ENCODE assay signal across 16 cellular contexts in genomic region chr19:11457831-11458230, GRCh38. TPM values are rescaled to one million over a fixed set of nuclear protein-coding genes. Genes with fewer than 3 reads are reported as not detected.
DNase-seq lines count a peak whose midpoint lies in the region.
"Had no signal": no experiment of that assay in that cellular context is flagged by ENCODE, and none has a peak within 500 bp of the region (broad histone marks: within the 10 kb centered on the region; RNA-seq: fewer than 3 reads in every experiment).

No MANE protein-coding gene starts in this region.

- DNase-seq in D341Med (ENCODE audit: low spot score): peak; percentile 33
- DNase-seq in activated T-helper 2 cell treated with anti-CD3 and anti-CD28 coated beads, Interferon-gamma antibody, Interleukin-2, Interleukin-4, amounts not matched to agents 10 μg/mL and 5 μg/mL and 100 μg/mL, durations not matched to agents 14 hours and 24 hours and 36 hours (ENCODE audit: low spot score): no peak
- no peak for DNase-seq in Ammon's horn (ENCODE audit: low spot score)
- DNase-seq in amniotic stem cell (lab: John Stamatoyannopoulos, UW): no peak
- DNase-seq: Caco-2; CD8-positive, alpha-beta memory T cell; DMS53; GOT3; HCEC 1CT; HFFc6 had no signal

- H3K27me3 Mint-ChIP-seq in activated T-helper 2 cell treated with anti-CD3 and anti-CD28 coated beads, Interferon-gamma antibody, Interleukin-2, Interleukin-4, amounts not matched to agents 10 μg/mL and 5 μg/mL and 100 μg/mL, durations not matched to agents 14 hours and 24 hours and 36 hours (ENCODE audit: low read depth): no peaks in the 10 kb centered on the region

- H3K4me3 Mint-ChIP-seq in activated T-helper 2 cell treated with anti-CD3 and anti-CD28 coated beads, Interferon-gamma antibody, Interleukin-2, Interleukin-4, amounts not matched to agents 10 μg/mL and 5 μg/mL and 100 μg/mL, durations not matched to agents 14 hours and 24 hours and 36 hours (ENCODE audit: low read depth): no peak overlapping the region
- H3K4me3 Mint-ChIP-seq: CD8-positive, alpha-beta memory T cell; HFFc6 had no signal

- no peaks in the 10 kb centered on the region for H3K27me3 ChIP-seq in layer of hippocampus (ENCODE audit: control insufficient read depth, insufficient read depth, low read length)
- H3K27me3 ChIP-seq: BLaER1 had no signal

- no peaks in the 10 kb centered on the region for H3K9me3 Mint-ChIP-seq in activated T-helper 2 cell treated with anti-CD3 and anti-CD28 coated beads, Interferon-gamma antibody, Interleukin-2, Interleukin-4, amounts not matched to agents 10 μg/mL and 5 μg/mL and 100 μg/mL, durations not matched to agents 14 hours and 24 hours and 36 hours
- H3K9me3 Mint-ChIP-seq: CD8-positive, alpha-beta memory T cell; HFFc6 had no signal

- intact Hi-C loops in activated T-helper 2 cell treated with anti-CD3 and anti-CD28 coated beads, Interferon-gamma antibody, Interleukin-2, Interleukin-4, amounts not matched to agents 10 μg/mL and 5 μg/mL and 100 μg/mL, durations not matched to agents 14 hours and 24 hours and 36 hours (cut with micrococcal nuclease): no loop called here

- H3K27ac ChIP-seq in cingulate gyrus (ENCODE audit: low read depth, low read length) (peak overlapping the region; percentile 96), layer of hippocampus (ENCODE audit: low read depth, low read length) (peak overlapping the region; percentile 97), temporal lobe (ENCODE audit: low read depth, low read length) (peak overlapping the region; percentile 95)
- H3K27ac ChIP-seq: 22Rv1, BLaER1 had no signal

- H3K36me3 Mint-ChIP-seq in activated T-helper 2 cell treated with anti-CD3 and anti-CD28 coated beads, Interferon-gamma antibody, Interleukin-2, Interleukin-4, amounts not matched to agents 10 μg/mL and 5 μg/mL and 100 μg/mL, durations not matched to agents 14 hours and 24 hours and 36 hours (ENCODE audit: low read depth): no peaks in the 10 kb centered on the region
- H3K36me3 Mint-ChIP-seq: CD8-positive, alpha-beta memory T cell had no signal

- H3K27ac Mint-ChIP-seq in activated T-helper 2 cell treated with anti-CD3 and anti-CD28 coated beads, Interferon-gamma antibody, Interleukin-2, Interleukin-4, amounts not matched to agents 10 μg/mL and 5 μg/mL and 100 μg/mL, durations not matched to agents 14 hours and 24 hours and 36 hours: no peak overlapping the region
- H3K27ac Mint-ChIP-seq: CD8-positive, alpha-beta memory T cell; HFFc6 had no signal

- H3K4me1 Mint-ChIP-seq in activated T-helper 2 cell treated with anti-CD3 and anti-CD28 coated beads, Interferon-gamma antibody, Interleukin-2, Interleukin-4, amounts not matched to agents 10 μg/mL and 5 μg/mL and 100 μg/mL, durations not matched to agents 14 hours and 24 hours and 36 hours (ENCODE audit: low read depth): no peaks in the 10 kb centered on the region
- H3K4me1 Mint-ChIP-seq: CD8-positive, alpha-beta memory T cell had no signal

RNA-seq across cellular contexts. Expression of gene PRKCSH, which starts 22.4 kb away (rescaled TPM):
- total RNA-seq in temporal lobe: 47.5 TPM
- total RNA-seq in activated T-helper 2 cell treated with anti-CD3 and anti-CD28 coated beads, Interferon-gamma antibody, Interleukin-2, Interleukin-4, amounts not matched to agents 10 μg/mL and 5 μg/mL and 100 μg/mL, durations not matched to agents 14 hours and 24 hours and 36 hours: 282 and 298 TPM in 2 replicates

RNA-seq across cellular contexts. Expression of gene ODAD3, which starts 22.9 kb away (rescaled TPM):
- total RNA-seq in temporal lobe: 0.49 TPM
- total RNA-seq in activated T-helper 2 cell treated with anti-CD3 and anti-CD28 coated beads, Interferon-gamma antibody, Interleukin-2, Interleukin-4, amounts not matched to agents 10 μg/mL and 5 μg/mL and 100 μg/mL, durations not matched to agents 14 hours and 24 hours and 36 hours: 0.37 TPM in 1 of 2 replicates, not detected in the other
- total RNA-seq: Caco-2 had no signal

RNA-seq across cellular contexts. Expression of gene ELAVL3, which starts 23.0 kb away (rescaled TPM):
- 132 TPM for total RNA-seq in temporal lobe
- 0.84 TPM in 1 of 2 replicates, not detected in the other for total RNA-seq in activated T-helper 2 cell treated with anti-CD3 and anti-CD28 coated beads, Interferon-gamma antibody, Interleukin-2, Interleukin-4, amounts not matched to agents 10 μg/mL and 5 μg/mL and 100 μg/mL, durations not matched to agents 14 hours and 24 hours and 36 hours
- total RNA-seq: Caco-2; CD8-positive, alpha-beta memory T cell; HFFc6 had no signal

RNA-seq across cellular contexts. Expression of gene RGL3, which starts 38.7 kb away (rescaled TPM):
- total RNA-seq in temporal lobe: 0.25 TPM
- total RNA-seq in activated T-helper 2 cell treated with anti-CD3 and anti-CD28 coated beads, Interferon-gamma antibody, Interleukin-2, Interleukin-4, amounts not matched to agents 10 μg/mL and 5 μg/mL and 100 μg/mL, durations not matched to agents 14 hours and 24 hours and 36 hours: not detected in 2 replicates
- total RNA-seq: A673; CD8-positive, alpha-beta memory T cell had no signal

RNA-seq across cellular contexts. Expression of gene ZNF653, which starts 47.8 kb away (rescaled TPM):
- 9.3 TPM for total RNA-seq in temporal lobe
- total RNA-seq in activated T-helper 2 cell treated with anti-CD3 and anti-CD28 coated beads, Interferon-gamma antibody, Interleukin-2, Interleukin-4, amounts not matched to agents 10 μg/mL and 5 μg/mL and 100 μg/mL, durations not matched to agents 14 hours and 24 hours and 36 hours: 19.4 and 20.1 TPM in 2 replicates

Comparison
In these comparisons a context has a peak if more than half of its experiments do, and no peak if none do; other contexts are left out.
1. RNA of gene ELAVL3, which starts 23.0 kb away (total RNA-seq): 132 TPM in temporal lobe (single experiment); 0.84 TPM in activated T-helper 2 cell treated with anti-CD3 and anti-CD28 coated beads, Interferon-gamma antibody, Interleukin-2, Interleukin-4, amounts not matched to agents 10 μg/mL and 5 μg/mL and 100 μg/mL, durations not matched to agents 14 hours and 24 hours and 36 hours; every median in the first group is over 10 times any median in the second.
2. Peak in every context shown above with its lines, with median percentiles within 50 percentile points of each other: H3K27ac ChIP-seq.